In the genomic region with DNA sequence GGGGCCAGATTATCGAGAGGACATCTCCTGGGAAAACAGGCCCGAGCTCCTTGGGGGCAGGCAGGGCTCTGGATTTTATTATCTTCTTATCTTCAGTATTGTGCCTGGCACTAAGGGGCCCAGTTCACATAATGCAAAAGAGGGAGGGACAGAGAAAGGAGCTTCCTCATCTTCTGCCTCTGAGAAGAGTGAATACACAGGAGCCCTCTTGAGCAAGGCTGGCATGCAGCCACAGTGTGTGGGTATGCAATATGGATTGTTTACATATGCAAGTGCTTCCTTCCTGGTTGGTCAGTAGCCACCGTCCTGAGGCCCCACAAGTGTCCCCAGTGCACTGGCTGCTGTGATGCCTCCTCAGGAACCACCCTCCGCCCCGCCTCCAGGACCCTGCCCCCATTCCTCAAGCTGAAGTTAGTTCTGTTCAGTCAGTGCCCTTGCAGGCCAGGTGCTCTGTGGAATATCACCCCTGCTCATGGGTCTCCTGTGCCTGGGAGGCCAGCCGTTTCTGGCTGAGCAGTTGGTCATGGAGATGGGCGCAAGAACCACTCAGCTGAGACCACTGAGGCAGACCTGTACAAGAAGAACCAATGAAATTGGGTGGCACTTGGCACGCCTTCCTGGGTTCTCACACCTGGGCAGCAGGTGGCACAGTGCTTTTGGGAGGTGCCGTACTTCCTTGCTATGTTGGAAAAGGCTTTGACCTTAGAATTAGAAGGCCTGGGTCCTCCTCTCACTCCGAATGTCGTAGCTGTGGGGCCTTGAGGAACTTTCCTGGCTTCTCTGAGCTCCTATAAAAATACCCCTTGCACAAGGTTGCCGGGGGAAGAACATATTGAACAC, we compare ENCODE assay signal across 8 cellular contexts. TPM values are rescaled to one million over a fixed set of nuclear protein-coding genes. Genes with fewer than 3 reads are reported as not detected.
DNase-seq lines count a peak whose midpoint lies in the region; ATAC-seq and TF ChIP-seq lines count a peak whose summit lies in the region.

No MANE protein-coding gene starts in this region.

- peaks cover 16% of the 10 kb centered on the region for H3K4me1 Mint-ChIP-seq in mesothelial cell of epicardium

- H3K27ac Mint-ChIP-seq in mesothelial cell of epicardium, result peak overlapping the region; percentile 66

- no peak overlapping the region for H3K4me3 Mint-ChIP-seq in mesothelial cell of epicardium

- H3K9me3 Mint-ChIP-seq in mesothelial cell of epicardium, result no peaks in the 10 kb centered on the region

- no peaks in the 10 kb centered on the region for H3K27me3 ChIP-seq in brain microvascular endothelial cell (replicated peaks)

- no peak overlapping the region for H3K4me3 ChIP-seq in brain microvascular endothelial cell (ENCODE audit: low read depth, low read length)

- H3K36me3 ChIP-seq in brain microvascular endothelial cell (replicated peaks), result no peaks in the 10 kb centered on the region

- DNase-seq in DMS53 treated with DMSO at 0.1 percent for 48 hours (lab: John Stamatoyannopoulos, UW; ENCODE audit: unreplicated experiment) (peak; percentile 91), NCI-H2029 treated with DMSO at 0.1 percent for 48 hours (lab: John Stamatoyannopoulos, UW) (peak; percentile 48), brain microvascular endothelial cell (peak; percentile 25), mesothelial cell of epicardium (ENCODE audit: low spot score in 2 of 2, unreplicated experiment in 2 of 2) (no peak), RKO (ENCODE audit: low spot score) (no peak), HEK293T (ENCODE audit: extremely low spot score) (no peak), GOT3 (lab: John Stamatoyannopoulos, UW) (no peak)

- H3K36me3 Mint-ChIP-seq in mesothelial cell of epicardium, result no peaks in the 10 kb centered on the region

- CTCF ChIA-PET in HEK293T (lab: Yijun Ruan, JAX), result no interaction called here

- H3K27me3 Mint-ChIP-seq in mesothelial cell of epicardium (ENCODE audit: low read depth), result no peaks in the 10 kb centered on the region

- in situ Hi-C loops in brain microvascular endothelial cell (cut with HindIII; ENCODE audit: low pct_ligation_motif_present, low sequenced_read_pairs), result no loop called here

- TF ChIP-seq CTCF in brain microvascular endothelial cell (IDR thresholded peaks at IDR 0.05; ENCODE audit: low read depth, low read length, missing control alignments) (no peak), mesothelial cell of epicardium (IDR thresholded peaks at IDR 0.05; ENCODE audit: unreplicated experiment) (no peak)

- POLR2A ChIA-PET in HEK293T (lab: Yijun Ruan, JAX), result interaction anchor here (0.8 to 1.9 kb wide), 2 partner anchors 21 to 24 kb away, joined by 3 to 5 read pairs; no protein-coding TSS in a partner anchor

- no peak for ATAC-seq in GM19328 (IDR thresholded peaks at IDR 0.05; ENCODE audit: unreplicated experiment)

- H3K27ac ChIP-seq in brain microvascular endothelial cell, result no peak overlapping the region

TF ChIP-seq in HEK293T, 16 proteins besides CTCF, POLR2A, EP300 and RAD21:
- TF ChIP-seq, protein P1, sequence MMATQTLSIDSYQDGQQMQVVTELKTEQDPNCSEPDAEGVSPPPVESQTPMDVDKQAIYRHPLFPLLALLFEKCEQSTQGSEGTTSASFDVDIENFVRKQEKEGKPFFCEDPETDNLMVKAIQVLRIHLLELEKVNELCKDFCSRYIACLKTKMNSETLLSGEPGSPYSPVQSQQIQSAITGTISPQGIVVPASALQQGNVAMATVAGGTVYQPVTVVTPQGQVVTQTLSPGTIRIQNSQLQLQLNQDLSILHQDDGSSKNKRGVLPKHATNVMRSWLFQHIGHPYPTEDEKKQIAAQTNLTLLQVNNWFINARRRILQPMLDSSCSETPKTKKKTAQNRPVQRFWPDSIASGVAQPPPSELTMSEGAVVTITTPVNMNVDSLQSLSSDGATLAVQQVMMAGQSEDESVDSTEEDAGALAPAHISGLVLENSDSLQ (IDR thresholded peaks at IDR 0.05), result no peak
- no peak for TF ChIP-seq BHLHE40 (IDR thresholded peaks at IDR 0.05; ENCODE audit: borderline replicate concordance)
- TF ChIP-seq L3MBTL2 (conservative IDR thresholded peaks at IDR 0.05), result no peak
- TF ChIP-seq ZNF384 (IDR thresholded peaks at IDR 0.05), result no peak
- no peak for TF ChIP-seq TARDBP (IDR thresholded peaks at IDR 0.05)
- TF ChIP-seq FOXK2 (IDR thresholded peaks at IDR 0.05), result no peak
- TF ChIP-seq NFRKB (IDR thresholded peaks at IDR 0.05), result no peak
- TF ChIP-seq FOXM1 (IDR thresholded peaks at IDR 0.05; ENCODE audit: borderline replicate concordance), result no peak
- TF ChIP-seq SP1 (IDR thresholded peaks at IDR 0.05), result no peak
- no peak for TF ChIP-seq HDGF (IDR thresholded peaks at IDR 0.05; ENCODE audit: borderline replicate concordance)
- TF ChIP-seq FOXA1 (IDR thresholded peaks at IDR 0.05), result no peak
- no peak for TF ChIP-seq ARNT (IDR thresholded peaks at IDR 0.05)
- no peak for TF ChIP-seq CTBP1 (IDR thresholded peaks at IDR 0.05; ENCODE audit: borderline replicate concordance)
- no peak for TF ChIP-seq SUZ12 (IDR thresholded peaks at IDR 0.05)
- TF ChIP-seq ELF4 (IDR thresholded peaks at IDR 0.05), result no peak
- TF ChIP-seq LEF1 (IDR thresholded peaks at IDR 0.05; ENCODE audit: borderline replicate concordance), result no peak

RNA-seq across cellular contexts. Expression of gene ACTN1, which starts 35.1 kb away (rescaled TPM):
- total RNA-seq in mesothelial cell of epicardium, result 155 to 166 TPM (median 163 TPM) in 3 replicates

Comparison
In these comparisons a context has a peak if more than half of its experiments do, and no peak if none do; other contexts are left out.
1. DNase-seq: peak in DMS53 treated with DMSO at 0.1 percent for 48 hours (single experiment), NCI-H2029 treated with DMSO at 0.1 percent for 48 hours (single experiment) and brain microvascular endothelial cell (single experiment); none in mesothelial cell of epicardium (0 of 2), RKO (single experiment), HEK293T (single experiment) and GOT3 (single experiment).